ENCODE assay signal across 8 cellular contexts in the genomic region with DNA sequence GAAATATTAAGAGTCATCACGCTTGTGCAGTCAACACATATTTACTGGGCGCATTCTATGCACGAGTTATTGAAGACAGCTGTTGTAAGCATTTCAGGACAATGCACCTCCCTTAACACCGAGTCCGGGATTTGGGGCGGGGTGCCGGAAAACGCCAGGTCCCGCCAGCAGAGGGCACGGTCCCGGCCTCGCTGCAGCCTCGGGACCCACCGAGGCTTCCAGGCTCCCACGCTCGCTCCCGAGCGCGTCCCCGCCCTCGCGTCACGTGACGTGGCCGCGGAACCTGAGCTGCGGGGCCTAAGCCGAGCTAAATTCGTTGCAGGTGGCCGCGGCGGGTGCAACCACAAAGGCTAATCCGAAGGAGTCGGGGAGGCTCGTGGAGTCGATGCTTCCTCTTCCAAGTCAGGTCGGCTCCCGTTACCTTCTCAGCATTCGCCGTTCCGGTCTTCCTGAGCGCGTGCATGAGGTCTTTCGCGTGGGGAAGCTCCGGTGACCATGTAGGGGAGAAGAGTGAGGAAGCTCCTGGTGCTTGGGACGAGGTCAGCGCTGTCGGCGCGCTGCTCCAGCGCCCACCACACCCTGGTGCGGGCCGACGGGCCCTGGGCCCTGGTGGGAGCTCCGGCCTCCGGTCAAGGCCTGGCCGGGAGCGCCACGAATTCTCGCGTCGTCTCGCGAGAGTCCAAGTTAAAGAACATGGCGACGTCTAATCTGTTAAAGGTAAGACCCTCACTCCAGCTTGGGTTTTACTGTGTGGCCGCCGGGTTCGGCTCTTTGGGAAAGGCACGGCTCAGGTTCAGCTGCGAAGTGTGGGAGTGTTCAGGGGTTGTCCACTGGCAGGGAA. TPM values are rescaled to one million over a fixed set of nuclear protein-coding genes. Genes with fewer than 3 reads are reported as not detected.
DNase-seq lines count a peak whose midpoint lies in the region; ATAC-seq and TF ChIP-seq lines count a peak whose summit lies in the region.

A gene (plus strand): TSS at position 243 of the 841 bp plus-strand sequence. CDS start 451 bp downstream, at position 694.

- no peaks in the 10 kb centered on the region for H3K9me3 Mint-ChIP-seq in activated naive CD8-positive, alpha-beta T cell treated with anti-CD3 and anti-CD28 coated beads, Interleukin-2, amount 50 U/mL, for 24 hours
- H3K9me3 Mint-ChIP-seq in type B pancreatic cell = no peaks in the 10 kb centered on the region

- peak within 1 kb of the TSS; percentile 98 for H3K4me3 Mint-ChIP-seq in activated naive CD8-positive, alpha-beta T cell treated with anti-CD3 and anti-CD28 coated beads, Interleukin-2, amount 50 U/mL, for 24 hours
- H3K4me3 Mint-ChIP-seq in type B pancreatic cell = peak within 1 kb of the TSS; percentile 93

- no peaks in the 10 kb centered on the region for H3K27me3 ChIP-seq in cardiac muscle cell

- H3K36me3 Mint-ChIP-seq in activated naive CD8-positive, alpha-beta T cell treated with anti-CD3 and anti-CD28 coated beads, Interleukin-2, amount 50 U/mL, for 24 hours (ENCODE audit: low read depth) = peaks cover 6% of the 10 kb centered on the region
- no peaks in the 10 kb centered on the region for H3K36me3 Mint-ChIP-seq in type B pancreatic cell

- peak within 1 kb of the TSS; percentile 100 for H3K27ac ChIP-seq in cardiac muscle cell

- TF ChIP-seq CTCF in GM12873 (IDR thresholded peaks at IDR 0.05; ENCODE audit: insufficient read depth, low read depth, low read length, missing control alignments) (peak; percentile 89), cardiac muscle cell (IDR thresholded peaks at IDR 0.05; ENCODE audit: low read depth, low read length) (peak; percentile 91), type B pancreatic cell (conservative IDR thresholded peaks at IDR 0.05) (peak; percentile 94)

- peaks cover 20% of the 10 kb centered on the region for H3K4me1 Mint-ChIP-seq in activated naive CD8-positive, alpha-beta T cell treated with anti-CD3 and anti-CD28 coated beads, Interleukin-2, amount 50 U/mL, for 24 hours
- H3K4me1 Mint-ChIP-seq in type B pancreatic cell (ENCODE audit: unreplicated experiment) = peaks cover 7% of the 10 kb centered on the region

- no peaks in the 10 kb centered on the region for H3K27me3 Mint-ChIP-seq in activated naive CD8-positive, alpha-beta T cell treated with anti-CD3 and anti-CD28 coated beads, Interleukin-2, amount 50 U/mL, for 24 hours
- no peaks in the 10 kb centered on the region for H3K27me3 Mint-ChIP-seq in type B pancreatic cell

- no peaks in the 10 kb centered on the region for H3K9me3 ChIP-seq in cardiac muscle cell (ENCODE audit: low read depth)

- peak within 1 kb of the TSS; percentile 96 for H3K27ac Mint-ChIP-seq in activated naive CD8-positive, alpha-beta T cell treated with anti-CD3 and anti-CD28 coated beads, Interleukin-2, amount 50 U/mL, for 24 hours
- H3K27ac Mint-ChIP-seq in type B pancreatic cell = peak within 1 kb of the TSS; percentile 99

- peaks cover 15% of the 10 kb centered on the region for H3K4me1 ChIP-seq in cardiac muscle cell (ENCODE audit: low read depth)

- ATAC-seq in HG02678 (IDR thresholded peaks at IDR 0.05; ENCODE audit: unreplicated experiment) = peak; percentile 86
- peak; percentile 89 for ATAC-seq in activated naive CD8-positive, alpha-beta T cell treated with anti-CD3 and anti-CD28 coated beads, Interleukin-2, amount 50 U/mL, for 24 hours

- DNase-seq in NCI-H1105 treated with DMSO at 0.1 percent for 48 hours (lab: John Stamatoyannopoulos, UW) (peak; percentile 83), SW 1271 (lab: John Stamatoyannopoulos, UW) (peak; percentile 89 to 92), cardiac muscle cell (ENCODE audit: low read depth in 1 of 2, low spot score in 1 of 2) (peak; percentile 93 to 96), pons (ENCODE audit: low spot score) (peak; percentile 85), type B pancreatic cell (ENCODE audit: extremely low spot score, unreplicated experiment) (peak; percentile 97)
- peak; percentile 92 for DNase-seq in activated naive CD8-positive, alpha-beta T cell treated with anti-CD3 and anti-CD28 coated beads, Interleukin-2, amount 50 U/mL, for 24 hours

- H3K4me3 ChIP-seq in cardiac muscle cell = peak within 1 kb of the TSS; percentile 81

- H3K36me3 ChIP-seq in cardiac muscle cell = no peaks in the 10 kb centered on the region

RNA-seq across cellular contexts. Expression of the gene that starts here (rescaled TPM):
- total RNA-seq in cardiac muscle cell (29.1 and 58.1 TPM in 2 replicates), type B pancreatic cell (ENCODE audit: low replicate concordance) (32.6 and 37.9 TPM in 2 replicates)
- polyA plus RNA-seq in cardiac muscle cell = 32.5 and 44.9 TPM in 2 replicates

Comparison
In these comparisons a context has a peak if more than half of its experiments do, and no peak if none do; other contexts are left out.
1. Peak in every context shown above with its lines: DNase-seq, ATAC-seq, H3K4me3 ChIP-seq and H3K27ac ChIP-seq.